8 cellular contexts compared by ENCODE assay signal in the genomic region with DNA sequence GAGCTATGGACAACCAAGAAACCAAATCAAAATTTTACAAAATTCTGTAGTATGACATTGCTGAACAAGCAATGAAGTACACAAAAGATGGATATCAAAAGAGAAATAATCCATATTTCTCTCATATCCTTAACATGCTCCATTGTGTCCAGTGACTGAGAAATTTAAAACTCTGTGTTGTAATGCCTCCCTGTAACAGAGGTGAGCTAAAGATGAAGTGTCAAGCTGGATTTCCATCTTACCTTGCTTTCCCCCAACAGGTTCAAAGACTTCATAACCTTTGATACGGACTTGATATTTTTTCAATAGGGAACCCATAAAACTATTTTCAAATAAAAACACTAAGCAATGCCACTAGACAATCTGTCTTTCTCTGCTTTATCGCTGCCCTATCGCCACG.
A peak's percentile ranks its signal among the peaks of the same experiment; 100 is the strongest.
DNase-seq lines count a peak whose midpoint lies in the region; ATAC-seq and TF ChIP-seq lines count a peak whose summit lies in the region.

No MANE protein-coding gene starts in this region.

- H3K27me3 ChIP-seq in kidney epithelial cell (ENCODE audit: control insufficient read depth, insufficient read depth, low read length) (no peaks in the 10 kb centered on the region), testis (no peaks in the 10 kb centered on the region)

- TF ChIP-seq POLR2A in testis (IDR thresholded peaks at IDR 0.05), result no peak

- peak overlapping the region; percentile 98 for H3K4me3 Mint-ChIP-seq in activated CD4-positive, alpha-beta T cell treated with anti-CD3 and anti-CD28 coated beads, Interleukin-2, amount 10 ng/mL, durations not matched to agents 24 days and 14 days
- H3K4me3 Mint-ChIP-seq in activated naive CD8-positive, alpha-beta T cell treated with anti-CD3 and anti-CD28 coated beads, Interleukin-2, amount 50 U/mL, for 24 hours, result peak overlapping the region; percentile 96

- no peak for ATAC-seq in activated naive CD8-positive, alpha-beta T cell treated with anti-CD3 and anti-CD28 coated beads, Interleukin-2, amount 50 U/mL, for 24 hours
- no peak for ATAC-seq in GM21619 (IDR thresholded peaks at IDR 0.05; ENCODE audit: unreplicated experiment)
- no peak for ATAC-seq in GM18861 (IDR thresholded peaks at IDR 0.05; ENCODE audit: unreplicated experiment)

- peak overlapping the region; percentile 99 for H3K27ac ChIP-seq in testis

- H3K27ac Mint-ChIP-seq in activated CD4-positive, alpha-beta T cell treated with anti-CD3 and anti-CD28 coated beads, Interleukin-2, amount 10 ng/mL, durations not matched to agents 24 days and 14 days, result peak overlapping the region; percentile 99
- H3K27ac Mint-ChIP-seq in activated naive CD8-positive, alpha-beta T cell treated with anti-CD3 and anti-CD28 coated beads, Interleukin-2, amount 50 U/mL, for 24 hours, result peak overlapping the region; percentile 89

- TF ChIP-seq CTCF in kidney epithelial cell (IDR thresholded peaks at IDR 0.05; ENCODE audit: insufficient read depth, low read length, poor library complexity, severe bottlenecking), result no peak
- TF ChIP-seq CTCF in testis (IDR thresholded peaks at IDR 0.05), result no peak

- H3K4me3 ChIP-seq in kidney epithelial cell (ENCODE audit: low read depth, low read length) (peak overlapping the region; percentile 88), testis (peak overlapping the region; percentile 86 to 89)

- H3K4me1 ChIP-seq in testis, result peaks cover 22% of the 10 kb centered on the region

- no peaks in the 10 kb centered on the region for H3K36me3 ChIP-seq in kidney epithelial cell (ENCODE audit: control insufficient read depth, insufficient read depth, low read length)
- H3K36me3 ChIP-seq in testis (ENCODE audit: low read depth, missing control alignments), result no peaks in the 10 kb centered on the region

- H3K27me3 Mint-ChIP-seq in activated CD4-positive, alpha-beta T cell treated with anti-CD3 and anti-CD28 coated beads, Interleukin-2, amount 10 ng/mL, durations not matched to agents 24 days and 14 days, result no peaks in the 10 kb centered on the region
- no peaks in the 10 kb centered on the region for H3K27me3 Mint-ChIP-seq in activated naive CD8-positive, alpha-beta T cell treated with anti-CD3 and anti-CD28 coated beads, Interleukin-2, amount 50 U/mL, for 24 hours

- no peaks in the 10 kb centered on the region for H3K9me3 Mint-ChIP-seq in activated CD4-positive, alpha-beta T cell treated with anti-CD3 and anti-CD28 coated beads, Interleukin-2, amount 10 ng/mL, durations not matched to agents 24 days and 14 days
- no peaks in the 10 kb centered on the region for H3K9me3 Mint-ChIP-seq in activated naive CD8-positive, alpha-beta T cell treated with anti-CD3 and anti-CD28 coated beads, Interleukin-2, amount 50 U/mL, for 24 hours

- WGBS in testis, 2 donors, result 5 to 7% methylated on average over 4 of the region's 4 CpGs

- intact Hi-C loops in activated CD4-positive, alpha-beta T cell treated with anti-CD3 and anti-CD28 coated beads, Interleukin-2, amount 10 ng/mL, durations not matched to agents 24 days and 14 days (cut with micrococcal nuclease), result no loop called here
- intact Hi-C loops in testis (cut with DNase I; ENCODE audit: low total_unique reads), result no loop called here

- H3K36me3 Mint-ChIP-seq in activated CD4-positive, alpha-beta T cell treated with anti-CD3 and anti-CD28 coated beads, Interleukin-2, amount 10 ng/mL, durations not matched to agents 24 days and 14 days (ENCODE audit: low read depth), result peaks cover 3% of the 10 kb centered on the region
- peaks cover 3% of the 10 kb centered on the region for H3K36me3 Mint-ChIP-seq in activated naive CD8-positive, alpha-beta T cell treated with anti-CD3 and anti-CD28 coated beads, Interleukin-2, amount 50 U/mL, for 24 hours (ENCODE audit: low read depth)

- peaks cover 23% of the 10 kb centered on the region for H3K4me1 Mint-ChIP-seq in activated CD4-positive, alpha-beta T cell treated with anti-CD3 and anti-CD28 coated beads, Interleukin-2, amount 10 ng/mL, durations not matched to agents 24 days and 14 days
- peaks cover 41% of the 10 kb centered on the region for H3K4me1 Mint-ChIP-seq in activated naive CD8-positive, alpha-beta T cell treated with anti-CD3 and anti-CD28 coated beads, Interleukin-2, amount 50 U/mL, for 24 hours

- DNase-seq in activated CD4-positive, alpha-beta T cell treated with anti-CD3 and anti-CD28 coated beads, Interleukin-2, amount 10 ng/mL, durations not matched to agents 24 days and 14 days, result no peak
- DNase-seq in activated CD4-positive, alpha-beta T cell treated with anti-CD3 and anti-CD28 coated beads for 48 hours, result no peak
- no peak for DNase-seq in activated naive CD8-positive, alpha-beta T cell treated with anti-CD3 and anti-CD28 coated beads, Interleukin-2, amount 50 U/mL, for 24 hours
- DNase-seq in kidney epithelial cell (ENCODE audit: low read depth) (no peak), testis (no peak), GM19240 (ENCODE audit: insufficient read length, low spot score) (no peak)

- H3K9me3 ChIP-seq in testis, result no peaks in the 10 kb centered on the region
